Comparison of ENCODE assay signal across 12 cellular contexts in the genomic region with DNA sequence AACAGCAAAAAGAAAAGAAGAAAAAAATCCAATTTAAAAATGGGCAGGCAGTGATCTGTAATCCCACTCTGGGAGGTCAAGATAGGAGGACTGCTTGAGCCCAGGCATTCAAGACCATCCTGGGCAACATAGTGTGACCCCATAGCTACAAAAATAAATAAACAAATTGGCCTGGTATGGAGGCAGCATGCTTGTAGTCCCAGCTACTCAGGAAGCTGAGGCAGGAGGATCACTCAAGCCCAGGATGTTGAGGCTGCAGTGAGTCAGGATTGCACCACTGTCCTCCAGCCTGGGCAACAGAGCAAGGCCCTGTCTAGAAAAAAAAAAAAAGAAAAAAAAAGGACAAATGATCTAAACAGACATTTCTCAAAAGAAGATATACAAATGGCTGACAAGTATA.
DNase-seq lines count a peak whose midpoint lies in the region; ATAC-seq lines count a peak whose summit lies in the region.
"Had no signal": no experiment of that assay in that cellular context is flagged by ENCODE, and none has a peak within 500 bp of the region (broad histone marks: within the 10 kb centered on the region; RNA-seq: fewer than 3 reads in every experiment).

No MANE protein-coding gene starts in this region.

- DNase-seq in EH (ENCODE audit: low read depth) (peak; percentile 86), MV-4-11 (lab: John Stamatoyannopoulos, UW) (peak; percentile 55), lung microvascular endothelial cell (ENCODE audit: low read depth in 2 of 2) (peak; percentile 69 to 95), left lobe of liver (ENCODE audit: low spot score) (no peak), A172 (ENCODE audit: low spot score) (no peak)
- DNase-seq in central memory CD8-positive, alpha-beta T cell (ENCODE audit: low spot score in 2 of 2) = no peak
- DNase-seq: erythroblast, NCI-H1694, small intestine had no signal

- H3K27ac Mint-ChIP-seq in central memory CD8-positive, alpha-beta T cell (ENCODE audit: low read depth) = peak overlapping the region; percentile 52
- H3K27ac Mint-ChIP-seq: nephron had no signal

- ATAC-seq in central memory CD8-positive, alpha-beta T cell (replicated peaks; ENCODE audit: extremely low read depth, poor library complexity, severe bottlenecking) = no peak
- ATAC-seq in left lobe of liver (no peak), GM18870 (IDR thresholded peaks at IDR 0.05; ENCODE audit: unreplicated experiment) (no peak), HG02973 (IDR thresholded peaks at IDR 0.05; ENCODE audit: unreplicated experiment) (no peak)

- H3K36me3 Mint-ChIP-seq in central memory CD8-positive, alpha-beta T cell (ENCODE audit: insufficient read depth) = peaks cover 7% of the 10 kb centered on the region

- H3K4me3 Mint-ChIP-seq in central memory CD8-positive, alpha-beta T cell = no peak overlapping the region
- H3K4me3 Mint-ChIP-seq: nephron had no signal

- H3K27me3 Mint-ChIP-seq in central memory CD8-positive, alpha-beta T cell = no peaks in the 10 kb centered on the region

- H3K9me3 Mint-ChIP-seq in central memory CD8-positive, alpha-beta T cell = no peaks in the 10 kb centered on the region
- H3K9me3 Mint-ChIP-seq: nephron had no signal

- peaks cover 20% of the 10 kb centered on the region for H3K4me1 Mint-ChIP-seq in central memory CD8-positive, alpha-beta T cell

Comparison
In these comparisons a context has a peak if more than half of its experiments do, and no peak if none do; other contexts are left out.
1. DNase-seq: peak in EH (single experiment), MV-4-11 (single experiment) and lung microvascular endothelial cell (2 of 2); none in central memory CD8-positive, alpha-beta T cell (0 of 2), left lobe of liver (single experiment) and A172 (single experiment).